ENCODE assay signal across 9 cellular contexts in the genomic region with DNA sequence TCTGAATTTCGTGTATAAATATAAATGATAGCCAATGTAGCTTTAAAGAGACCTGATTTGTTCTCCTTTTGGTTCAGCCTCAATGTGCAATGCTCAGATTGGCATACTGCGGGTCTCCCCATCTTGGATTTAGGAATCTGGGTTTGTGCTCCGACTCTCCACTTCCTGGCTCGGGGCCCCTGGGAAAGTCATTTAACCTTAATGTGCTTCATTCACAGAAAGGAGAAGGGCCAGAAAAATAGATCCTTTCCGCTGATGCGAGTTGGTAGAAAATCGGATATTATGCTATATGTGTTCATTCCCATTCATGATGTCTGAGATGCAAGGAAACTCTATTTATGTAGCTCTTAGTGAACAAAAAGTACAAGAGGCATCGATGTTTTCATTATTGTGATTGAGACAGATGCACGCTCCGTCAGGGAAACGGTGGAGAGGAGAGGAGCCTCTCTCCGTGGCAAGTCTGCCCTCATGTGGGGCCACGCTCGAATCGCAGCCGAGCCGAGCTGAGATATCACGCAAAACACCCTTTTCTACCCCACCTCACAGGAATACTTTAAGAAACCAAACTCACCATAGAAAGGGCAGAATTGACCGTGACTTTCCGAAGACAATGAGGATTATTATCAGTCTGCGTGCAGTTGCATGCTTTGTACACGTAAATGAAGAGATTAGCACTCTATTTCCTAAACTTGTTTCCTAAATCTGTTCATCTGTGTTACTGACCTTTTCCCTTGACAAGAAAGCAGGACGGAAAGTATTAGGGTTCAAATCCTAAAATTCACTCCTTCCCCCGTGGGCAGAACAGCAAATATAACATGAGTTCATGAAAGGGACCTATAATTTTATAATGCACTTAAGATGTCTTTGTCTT.
A peak's percentile ranks its signal among the peaks of the same experiment; 100 is the strongest.
DNase-seq lines count a peak whose midpoint lies in the region; ATAC-seq, FAIRE-seq and TF ChIP-seq lines count a peak whose summit lies in the region.
"Had no signal": no experiment of that assay in that cellular context is flagged by ENCODE, and none has a peak within 500 bp of the region (broad histone marks: within the 10 kb centered on the region; RNA-seq: fewer than 3 reads in every experiment).

No MANE protein-coding gene starts in this region.

- H3K27ac Mint-ChIP-seq in osteocyte (ENCODE audit: unreplicated experiment), result no peak overlapping the region

- CTCF ChIA-PET in AG04449 (lab: Yijun Ruan, JAX), result interaction anchor here (0.6 to 1.9 kb wide), 5 partner anchors 10 to 437 kb away, joined by 3 to 5 read pairs (median 3); no protein-coding TSS in a partner anchor

- H3K36me3 Mint-ChIP-seq in osteocyte (ENCODE audit: unreplicated experiment), result no peaks in the 10 kb centered on the region

- POLR2A ChIA-PET in AG04449 (lab: Yijun Ruan, JAX), result no interaction called here

- peaks cover 7% of the 10 kb centered on the region for H3K4me1 Mint-ChIP-seq in osteocyte (ENCODE audit: unreplicated experiment)

- peak overlapping the region; percentile 51 for H3K4me3 Mint-ChIP-seq in osteocyte (ENCODE audit: unreplicated experiment)

- FAIRE-seq in frontal cortex (lab: Jason Lieb, UNC), result peak; percentile 6

- TF ChIP-seq CTCF in AG04449 (IDR thresholded peaks at IDR 0.05; ENCODE audit: insufficient read depth, low read length, missing control alignments) (peak; percentile 76), GM12873 (IDR thresholded peaks at IDR 0.05; ENCODE audit: insufficient read depth, low read depth, low read length, missing control alignments) (peak; percentile 79), NB4 (IDR thresholded peaks at IDR 0.05; ENCODE audit: low read depth, low read length) (peak; percentile 68), osteocyte (IDR thresholded peaks at IDR 0.05) (peak; percentile 75)

- no peak for TF ChIP-seq POLR2A in NB4 (IDR thresholded peaks at IDR 0.05; ENCODE audit: extremely low read depth, insufficient read length)

- no peaks in the 10 kb centered on the region for H3K9me3 Mint-ChIP-seq in osteocyte (ENCODE audit: unreplicated experiment)

- peak; percentile 1 for DNase-seq in AG04449 (ENCODE audit: low read depth, low spot score)
- DNase-seq in NB4 (ENCODE audit: low read depth), result peak; percentile 45
- peak; percentile 40 to 43 for DNase-seq in activated CD4-positive, alpha-beta T cell treated with anti-CD3 and anti-CD28 coated beads, Interleukin-2, amount 50 U/mL, for 48 hours
- peak; percentile 5 to 27 for DNase-seq in frontal cortex (ENCODE audit: low spot score in 2 of 2)
- no peak for DNase-seq in osteocyte (ENCODE audit: extremely low spot score, unreplicated experiment)
- DNase-seq in NK-92 (lab: John Stamatoyannopoulos, UW; ENCODE audit: unreplicated experiment), result no peak

- peak; percentile 79 for ATAC-seq in HG02623 (IDR thresholded peaks at IDR 0.05; ENCODE audit: unreplicated experiment)

- peaks cover 51% of the 10 kb centered on the region for H3K27me3 Mint-ChIP-seq in osteocyte (ENCODE audit: unreplicated experiment)

- no peak overlapping the region for H3K4me3 ChIP-seq in AG04449 (ENCODE audit: low read depth, low read length)
- no peak overlapping the region for H3K4me3 ChIP-seq in NB4 (ENCODE audit: low read depth, low read length)
- H3K4me3 ChIP-seq: skin epidermis had no signal

Comparison
In these comparisons a context has a peak if more than half of its experiments do, and no peak if none do; other contexts are left out.
1. DNase-seq: peak in AG04449 (single experiment), NB4 (single experiment), activated CD4-positive, alpha-beta T cell treated with anti-CD3 and anti-CD28 coated beads, Interleukin-2, amount 50 U/mL, for 48 hours (2 of 2) and frontal cortex (2 of 2); none in osteocyte (single experiment) and NK-92 (single experiment).
2. Peak in every context shown above with its lines, with median percentiles within 50 percentile points of each other: CTCF ChIP-seq.